ENCODE assay signal across 9 cellular contexts in genomic region chr18:42028232-42028832, GRCh38.
DNase-seq lines count a peak whose midpoint lies in the region; ATAC-seq and TF ChIP-seq lines count a peak whose summit lies in the region.
"Had no signal": no experiment of that assay in that cellular context is flagged by ENCODE, and none has a peak within 500 bp of the region (broad histone marks: within the 10 kb centered on the region; RNA-seq: fewer than 3 reads in every experiment).

No MANE protein-coding gene starts in this region.

- ATAC-seq in GM23338 (no peak), RWPE2 (ENCODE audit: low read depth) (no peak), GM18868 (IDR thresholded peaks at IDR 0.05; ENCODE audit: unreplicated experiment) (no peak)

- H3K4me3 Mint-ChIP-seq in CD8-positive, alpha-beta memory T cell, result no peak overlapping the region
- H3K4me3 Mint-ChIP-seq in GM23338, result no peak overlapping the region
- H3K4me3 Mint-ChIP-seq in T-helper 2 cell treated with Interferon-gamma antibody and Interleukin-4, amounts not matched to agents 5 μg/mL and 100 μg/mL, for 36 hours, result no peak overlapping the region

- H2BK15ac ChIP-seq in mesenchymal stem cell (ENCODE audit: low read depth, poor library complexity, severe bottlenecking), result no peak overlapping the region

- POLR2A ChIA-PET in CD8-positive, alpha-beta memory T cell (lab: Charles Lee), result no interaction called here

- H2AFZ ChIP-seq in GM23338 (no peak overlapping the region), mesenchymal stem cell (ENCODE audit: low read depth, low read length) (no peak overlapping the region)

- no peak overlapping the region for H2BK5ac ChIP-seq in mesenchymal stem cell (ENCODE audit: low read depth, low read length, poor library complexity, severe bottlenecking)

- H3F3A ChIP-seq in GM23338 (replicated peaks; ENCODE audit: low read depth), result no peaks in the 10 kb centered on the region

- CTCF ChIA-PET in CD8-positive, alpha-beta memory T cell (lab: Charles Lee), result interaction anchor here (0.7 to 2.0 kb wide), 12 partner anchors 9 to 45 kb away, joined by 3 to 21 read pairs (median 4); no protein-coding TSS in a partner anchor

- no peak overlapping the region for H3K27ac ChIP-seq in CD8-positive, alpha-beta memory T cell (ENCODE audit: low read depth, low read length)
- H3K27ac ChIP-seq in GM23338 (ENCODE audit: low read depth), result no peak overlapping the region
- no peak overlapping the region for H3K27ac ChIP-seq in RWPE2 (ENCODE audit: poor library complexity, severe bottlenecking)
- H3K27ac ChIP-seq in mesenchymal stem cell (ENCODE audit: low read length, poor library complexity, severe bottlenecking), result no peak overlapping the region
- H3K27ac ChIP-seq: skin epidermis had no signal

- no peak overlapping the region for H2BK12ac ChIP-seq in mesenchymal stem cell (ENCODE audit: low read length in 2 of 2)

- no peaks in the 10 kb centered on the region for H3K9me2 ChIP-seq in GM23338 (ENCODE audit: insufficient read depth)

- no peak overlapping the region for H3K4me2 ChIP-seq in GM23338
- no peak overlapping the region for H3K4me2 ChIP-seq in mesenchymal stem cell (ENCODE audit: low read length, poor library complexity, severe bottlenecking)

- no peak overlapping the region for H4K8ac ChIP-seq in mesenchymal stem cell (ENCODE audit: low read length)

- no peak overlapping the region for H3K4me3 ChIP-seq in CD8-positive, alpha-beta memory T cell (ENCODE audit: low read length)
- H3K4me3 ChIP-seq in GM23338 (no peak overlapping the region), RWPE2 (ENCODE audit: severe bottlenecking) (no peak overlapping the region), mesenchymal stem cell (ENCODE audit: insufficient read depth in 1 of 2, low read depth in 1 of 2, low read length in 2 of 2) (no peak overlapping the region)
- H3K4me3 ChIP-seq: skin epidermis had no signal

- H3K4ac ChIP-seq in mesenchymal stem cell (ENCODE audit: low read depth in 1 of 2, low read length in 2 of 2), result no peak overlapping the region

- H3K9ac ChIP-seq in mesenchymal stem cell (ENCODE audit: low read length), result peak overlapping the region; percentile 27

- H3K79me1 ChIP-seq in mesenchymal stem cell (replicated peaks; ENCODE audit: low read length, poor library complexity, severe bottlenecking), result peaks cover 7% of the 10 kb centered on the region

- H2BK120ac ChIP-seq in mesenchymal stem cell (ENCODE audit: low read depth, low read length), result no peak overlapping the region

- TF ChIP-seq CTCF in GM23338 (conservative IDR thresholded peaks at IDR 0.05; ENCODE audit: low read depth in 2 of 2) (peak; percentile 67 to 86), RWPE2 (IDR thresholded peaks at IDR 0.05; ENCODE audit: poor library complexity, severe bottlenecking) (peak; percentile 91)

- H3K14ac ChIP-seq in mesenchymal stem cell (ENCODE audit: low read length in 2 of 2), result no peak overlapping the region

- no peak overlapping the region for H4K91ac ChIP-seq in mesenchymal stem cell (ENCODE audit: low read length)

- no peak overlapping the region for H3K23ac ChIP-seq in mesenchymal stem cell (ENCODE audit: low read length in 2 of 2)

- H3K18ac ChIP-seq in mesenchymal stem cell (ENCODE audit: low read depth in 1 of 2, low read length in 2 of 2), result no peak overlapping the region

- no peaks in the 10 kb centered on the region for H3K79me2 ChIP-seq in GM23338 (replicated peaks; ENCODE audit: insufficient read depth)

- H3K9me3 ChIP-seq in CD8-positive, alpha-beta memory T cell (ENCODE audit: low read length), result no peaks in the 10 kb centered on the region
- no peaks in the 10 kb centered on the region for H3K9me3 ChIP-seq in RWPE2 (ENCODE audit: severe bottlenecking)
- no peaks in the 10 kb centered on the region for H3K9me3 ChIP-seq in mesenchymal stem cell (ENCODE audit: control insufficient read depth, low read length)

- H3K27me3 ChIP-seq in CD8-positive, alpha-beta memory T cell (ENCODE audit: insufficient read depth, low read length, poor library complexity, severe bottlenecking), result no peaks in the 10 kb centered on the region
- H3K27me3 ChIP-seq in GM23338 (ENCODE audit: insufficient read depth) (no peaks in the 10 kb centered on the region), RWPE2 (ENCODE audit: insufficient read depth, poor library complexity, severe bottlenecking) (no peaks in the 10 kb centered on the region), mesenchymal stem cell (ENCODE audit: control insufficient read depth in 1 of 2, insufficient read depth in 1 of 2, low read length in 2 of 2) (no peaks in the 10 kb centered on the region)

- peak in 3 of 5 donors; percentile 8 to 53 (median 10) for DNase-seq in CD8-positive, alpha-beta memory T cell
- DNase-seq in GM23338 (ENCODE audit: low spot score) (peak; percentile 55), RWPE2 (ENCODE audit: low spot score) (no peak), cerebellum (ENCODE audit: low spot score) (peak; percentile 41), mesenchymal stem cell (peak; percentile 42), NCI-H2029 (lab: John Stamatoyannopoulos, UW) (no peak)
- DNase-seq in T-helper 2 cell treated with Interferon-gamma antibody and Interleukin-4, amounts not matched to agents 5 μg/mL and 100 μg/mL, for 36 hours (ENCODE audit: low spot score), result no peak

- no peaks in the 10 kb centered on the region for H3K9me3 Mint-ChIP-seq in CD8-positive, alpha-beta memory T cell
- H3K9me3 Mint-ChIP-seq in GM23338, result no peaks in the 10 kb centered on the region
- no peaks in the 10 kb centered on the region for H3K9me3 Mint-ChIP-seq in T-helper 2 cell treated with Interferon-gamma antibody and Interleukin-4, amounts not matched to agents 5 μg/mL and 100 μg/mL, for 36 hours

- H4K20me1 ChIP-seq in GM23338 (replicated peaks; ENCODE audit: insufficient read depth), result 0 out of 2 replicates have a peak, but pooled peaks cover 2% of the 10 kb centered on the region

- peaks cover 30 to 38% (median 31%) of the 10 kb centered on the region in 3 donors for H3K4me1 Mint-ChIP-seq in CD8-positive, alpha-beta memory T cell
- H3K4me1 Mint-ChIP-seq in GM23338, result no peaks in the 10 kb centered on the region
- H3K4me1 Mint-ChIP-seq in T-helper 2 cell treated with Interferon-gamma antibody and Interleukin-4, amounts not matched to agents 5 μg/mL and 100 μg/mL, for 36 hours (ENCODE audit: low read depth), result peaks cover 25% of the 10 kb centered on the region

- WGBS in mesenchymal stem cell, result 20% methylated on average over 4 of the region's 6 CpGs

- H2AK5ac ChIP-seq in mesenchymal stem cell (ENCODE audit: low read length, severe bottlenecking), result no peak overlapping the region

- peaks cover 12 to 49% (median 14%) of the 10 kb centered on the region in 3 donors for H3K36me3 Mint-ChIP-seq in CD8-positive, alpha-beta memory T cell
- peaks cover 7% of the 10 kb centered on the region; the same call in 1 of the 3 replicates for H3K36me3 Mint-ChIP-seq in GM23338 (ENCODE audit: low read depth)
- H3K36me3 Mint-ChIP-seq in T-helper 2 cell treated with Interferon-gamma antibody and Interleukin-4, amounts not matched to agents 5 μg/mL and 100 μg/mL, for 36 hours (ENCODE audit: low read depth), result peaks cover 30% of the 10 kb centered on the region

- H3K27me3 Mint-ChIP-seq in CD8-positive, alpha-beta memory T cell, result no peaks in the 10 kb centered on the region
- H3K27me3 Mint-ChIP-seq in GM23338 (ENCODE audit: insufficient read depth, low read depth, poor library complexity), result no peaks in the 10 kb centered on the region
- H3K27me3 Mint-ChIP-seq in T-helper 2 cell treated with Interferon-gamma antibody and Interleukin-4, amounts not matched to agents 5 μg/mL and 100 μg/mL, for 36 hours (ENCODE audit: low read depth), result no peaks in the 10 kb centered on the region

- H3K27ac Mint-ChIP-seq in CD8-positive, alpha-beta memory T cell, result no peak overlapping the region
- H3K27ac Mint-ChIP-seq in GM23338, result no peak overlapping the region
- H3K27ac Mint-ChIP-seq in T-helper 2 cell treated with Interferon-gamma antibody and Interleukin-4, amounts not matched to agents 5 μg/mL and 100 μg/mL, for 36 hours, result no peak overlapping the region

- H3K4me1 ChIP-seq in CD8-positive, alpha-beta memory T cell (ENCODE audit: insufficient read depth, low read length), result no peaks in the 10 kb centered on the region
- H3K4me1 ChIP-seq in GM23338 (ENCODE audit: insufficient read depth) (no peaks in the 10 kb centered on the region), RWPE2 (ENCODE audit: insufficient read depth, poor library complexity, severe bottlenecking) (no peaks in the 10 kb centered on the region), mesenchymal stem cell (ENCODE audit: control insufficient read depth, insufficient read depth, low read depth, low read length) (no peaks in the 10 kb centered on the region)

- H3K36me3 ChIP-seq in CD8-positive, alpha-beta memory T cell (ENCODE audit: insufficient read depth, low read length), result peaks cover 4% of the 10 kb centered on the region
- H3K36me3 ChIP-seq in GM23338 (ENCODE audit: insufficient read depth), result no peaks in the 10 kb centered on the region
- H3K36me3 ChIP-seq in RWPE2 (ENCODE audit: low read depth), result peaks cover 56% of the 10 kb centered on the region
- H3K36me3 ChIP-seq in mesenchymal stem cell (ENCODE audit: control insufficient read depth in 1 of 2, insufficient read depth in 2 of 2, low read depth in 1 of 2, low read length in 2 of 2), result peaks cover 9 to 67% of the 10 kb centered on the region in 2 experiments

TF ChIP-seq in GM23338, 12 proteins besides CTCF, POLR2A, EP300 and RAD21 (continues in another document):
- no peak for TF ChIP-seq EZH2phosphoT487 (IDR thresholded peaks at IDR 0.05; ENCODE audit: unreplicated experiment)
- TF ChIP-seq STAT1 (IDR thresholded peaks at IDR 0.05; ENCODE audit: unreplicated experiment), result no peak
- no peak for TF ChIP-seq ETS1 (IDR thresholded peaks at IDR 0.05)

Comparison
In these comparisons a context has a peak if more than half of its experiments do, and no peak if none do; other contexts are left out.
1. DNase-seq: peak in CD8-positive, alpha-beta memory T cell (3 of 5), GM23338 (single experiment), cerebellum (single experiment) and mesenchymal stem cell (single experiment); none in RWPE2 (single experiment), T-helper 2 cell treated with Interferon-gamma antibody and Interleukin-4, amounts not matched to agents 5 μg/mL and 100 μg/mL, for 36 hours (single experiment) and NCI-H2029 (single experiment).